In the genomic region with DNA sequence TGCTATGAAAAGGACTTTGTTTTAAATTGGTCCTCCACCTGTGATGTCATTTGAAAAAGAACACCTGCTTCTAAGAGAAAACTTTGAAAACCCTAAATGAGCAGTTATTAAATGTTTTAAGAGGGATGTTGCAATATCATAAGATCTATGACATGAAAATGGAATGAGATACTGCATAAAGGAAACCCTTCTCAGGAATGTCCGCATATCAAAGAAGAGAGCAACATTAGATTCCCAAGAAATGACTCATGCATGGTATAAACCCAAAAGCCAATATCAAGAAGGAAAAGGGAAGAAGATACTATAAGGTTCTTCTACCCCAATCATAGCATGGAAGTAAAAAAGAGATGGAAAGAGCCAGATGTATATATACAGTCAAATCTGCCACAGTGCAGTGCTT, we compare ENCODE assay signal across 17 cellular contexts.
DNase-seq lines count a peak whose midpoint lies in the region; ATAC-seq, FAIRE-seq and TF ChIP-seq lines count a peak whose summit lies in the region.
"Had no signal": no experiment of that assay in that cellular context is flagged by ENCODE, and none has a peak within 500 bp of the region (broad histone marks: within the 10 kb centered on the region; RNA-seq: fewer than 3 reads in every experiment).

No MANE protein-coding gene starts in this region.

- H2AFZ ChIP-seq in astrocyte (ENCODE audit: low read depth, low read length) (no peak overlapping the region), endothelial cell of umbilical vein (ENCODE audit: low read depth, low read length) (no peak overlapping the region)
- H2AFZ ChIP-seq: GM23248, PC-9 had no signal

- FAIRE-seq in astrocyte (lab: Jason Lieb, UNC) (no peak), endothelial cell of umbilical vein (lab: Jason Lieb, UNC) (peak; percentile 44)

- no peaks in the 10 kb centered on the region for H3K79me2 ChIP-seq in astrocyte (ENCODE audit: insufficient read depth, low read length)
- H3K79me2 ChIP-seq in endothelial cell of umbilical vein (ENCODE audit: control insufficient read depth, insufficient read depth, low read length), result no peaks in the 10 kb centered on the region

- H3K27me3 Mint-ChIP-seq in Calu3 (ENCODE audit: unreplicated experiment), result no peaks in the 10 kb centered on the region
- H3K27me3 Mint-ChIP-seq in astrocyte (ENCODE audit: low read depth, unreplicated experiment), result no peaks in the 10 kb centered on the region

- H3K9me3 ChIP-seq in astrocyte (ENCODE audit: insufficient read depth, low read depth, low read length) (no peaks in the 10 kb centered on the region), endothelial cell of umbilical vein (replicated peaks; ENCODE audit: control insufficient read depth, insufficient read depth, low read length) (no peaks in the 10 kb centered on the region)

- H3K9me3 Mint-ChIP-seq in Calu3 (ENCODE audit: low read depth, unreplicated experiment) (peaks cover 5% of the 10 kb centered on the region), astrocyte (ENCODE audit: unreplicated experiment) (no peaks in the 10 kb centered on the region)

- H3K4me3 ChIP-seq in astrocyte (ENCODE audit: insufficient read depth, low read depth, low read length) (no peak overlapping the region), endothelial cell of umbilical vein (replicated peaks in 1 of 3; ENCODE audit: insufficient read depth in 1 of 3, low read depth in 1 of 3, low read length in 3 of 3) (no peak overlapping the region)
- H3K4me3 ChIP-seq: GM23248, PC-9 had no signal

- H3K4me1 ChIP-seq in astrocyte (ENCODE audit: insufficient read depth, low read length), result peaks cover 11% of the 10 kb centered on the region
- peaks cover 40% of the 10 kb centered on the region for H3K4me1 ChIP-seq in endothelial cell of umbilical vein (ENCODE audit: control insufficient read depth, extremely low read depth, insufficient read depth, low read length)

- H3K4me1 Mint-ChIP-seq in Calu3 (ENCODE audit: low read depth, unreplicated experiment) (peaks cover 32% of the 10 kb centered on the region), astrocyte (ENCODE audit: low read depth, unreplicated experiment) (peaks cover 16% of the 10 kb centered on the region)

- no peaks in the 10 kb centered on the region for H3K9me1 ChIP-seq in endothelial cell of umbilical vein (replicated peaks; ENCODE audit: control insufficient read depth, extremely low read depth, insufficient read depth, low read length)

- H3K27ac Mint-ChIP-seq in Calu3 (ENCODE audit: unreplicated experiment) (peak overlapping the region; percentile 5), astrocyte (ENCODE audit: unreplicated experiment) (no peak overlapping the region)

- H3K36me3 ChIP-seq in astrocyte (ENCODE audit: insufficient read depth, low read length) (no peaks in the 10 kb centered on the region), endothelial cell of umbilical vein (ENCODE audit: control insufficient read depth in 2 of 2, extremely low read depth in 1 of 2, insufficient read depth in 2 of 2, low read length in 2 of 2) (no peaks in the 10 kb centered on the region)

- H3K27me3 ChIP-seq in astrocyte (ENCODE audit: insufficient read depth, low read length) (no peaks in the 10 kb centered on the region), endothelial cell of umbilical vein (ENCODE audit: control insufficient read depth in 2 of 2, insufficient read depth in 2 of 2, low read length in 2 of 2) (no peaks in the 10 kb centered on the region)

- TF ChIP-seq CTCF in Calu3 (IDR thresholded peaks at IDR 0.05; ENCODE audit: unreplicated experiment) (no peak), astrocyte (IDR thresholded peaks at IDR 0.05; ENCODE audit: insufficient read depth, low read depth, low read length) (no peak), endothelial cell of umbilical vein (IDR thresholded peaks at IDR 0.05; ENCODE audit: extremely low read depth in 1 of 2, insufficient read depth in 1 of 2, low read depth in 1 of 2, low read length in 2 of 2) (no peak)

- intact Hi-C loops in Calu3 (cut with micrococcal nuclease; ENCODE audit: unreplicated experiment), result no loop called here
- intact Hi-C loops in endothelial cell of umbilical vein (cut with micrococcal nuclease), result loop anchor here (10.0 kb wide), 2 partner anchors 631 to 679 kb away; partner anchors contain the start of gene LMCD1

- BruUV-seq in Calu3 (replicated peaks; lab: Mats Ljungman, UMichigan) (no TSS peak), endothelial cell of umbilical vein (replicated peaks; lab: Mats Ljungman, UMichigan) (no TSS peak)

- ATAC-seq in HG03432 (IDR thresholded peaks at IDR 0.05; ENCODE audit: unreplicated experiment) (no peak), GM21825 (IDR thresholded peaks at IDR 0.05; ENCODE audit: unreplicated experiment) (no peak)

- DNase-seq in Calu3, result no peak
- peak; percentile 65 for DNase-seq in astrocyte (ENCODE audit: low read depth)
- DNase-seq in endothelial cell of umbilical vein (ENCODE audit: low read depth, low spot score), result peak; percentile 44
- peak; percentile 26 for DNase-seq in kidney tubule cell (ENCODE audit: low spot score)
- DNase-seq in DMS 273 (lab: John Stamatoyannopoulos, UW; ENCODE audit: unreplicated experiment), result no peak
- DNase-seq in hepatic stellate cell (ENCODE audit: low spot score), result no peak
- DNase-seq: ACHN, DMS79 treated with DMSO at 0.1 percent for 48 hours, GM23248, NCI-H1436, NCI-H2029, NCI-H2171, NCI-H774, PC-9 had no signal

- H3K27ac ChIP-seq in astrocyte (ENCODE audit: low read depth, low read length) (no peak overlapping the region), endothelial cell of umbilical vein (ENCODE audit: insufficient read depth, low read depth, low read length) (peak overlapping the region; percentile 61)
- H3K27ac ChIP-seq: GM23248, KMS-11, PC-9 had no signal

- TF ChIP-seq POLR2A in endothelial cell of umbilical vein (IDR thresholded peaks at IDR 0.05; ENCODE audit: low read depth, low read length), result no peak

- no peak overlapping the region for H3K4me2 ChIP-seq in astrocyte (ENCODE audit: low read length)
- peak overlapping the region; percentile 52 for H3K4me2 ChIP-seq in endothelial cell of umbilical vein (ENCODE audit: insufficient read depth, low read length)
- H3K4me2 ChIP-seq: KMS-11, PC-9 had no signal

- POLR2A ChIA-PET in endothelial cell of umbilical vein (lab: Charles Lee), result no interaction called here

- dilution Hi-C loops in endothelial cell of umbilical vein (cut with MboI; ENCODE audit: extremely low pct_ligation_motif_present, low sequenced_read_pairs), result no loop called here

- H3K9ac ChIP-seq in astrocyte (ENCODE audit: low read length) (no peak overlapping the region), endothelial cell of umbilical vein (replicated peaks; ENCODE audit: extremely low read depth, insufficient read depth, low read length) (no peak overlapping the region)
- H3K9ac ChIP-seq: GM23248, KMS-11 had no signal

- H3K4me3 Mint-ChIP-seq in Calu3 (ENCODE audit: low read depth, unreplicated experiment) (no peak overlapping the region), astrocyte (ENCODE audit: unreplicated experiment) (no peak overlapping the region)

- H3K36me3 Mint-ChIP-seq in Calu3 (ENCODE audit: insufficient read depth, unreplicated experiment) (no peaks in the 10 kb centered on the region), astrocyte (ENCODE audit: low read depth, unreplicated experiment) (no peaks in the 10 kb centered on the region)

- CTCF ChIA-PET in Calu3 (lab: Charles Lee), result no interaction called here
- CTCF ChIA-PET in endothelial cell of umbilical vein (lab: Charles Lee), result no interaction called here

- no peaks in the 10 kb centered on the region for H4K20me1 ChIP-seq in astrocyte (ENCODE audit: insufficient read depth, low read length)
- no peaks in the 10 kb centered on the region for H4K20me1 ChIP-seq in endothelial cell of umbilical vein (replicated peaks; ENCODE audit: control insufficient read depth, extremely low read depth, insufficient read depth, low read length)

TF ChIP-seq in endothelial cell of umbilical vein, 7 proteins besides CTCF, POLR2A, EP300 and RAD21:
- TF ChIP-seq MYC (IDR thresholded peaks at IDR 0.05; ENCODE audit: low read depth, low read length) (no peak), JUN (IDR thresholded peaks at IDR 0.05; ENCODE audit: borderline replicate concordance, insufficient read depth, insufficient read length, low read depth) (peak; percentile 58), GATA2 (IDR thresholded peaks at IDR 0.05; ENCODE audit: insufficient read depth, insufficient read length, low read depth, low read length) (peak; percentile 34), POLR2AphosphoS5 (IDR thresholded peaks at IDR 0.05; ENCODE audit: insufficient read depth, low read depth, low read length) (no peak), EZH2 (IDR thresholded peaks at IDR 0.05; ENCODE audit: borderline replicate concordance, low read depth, low read length, severe bottlenecking) (no peak), FOS (IDR thresholded peaks at IDR 0.05; ENCODE audit: borderline replicate concordance, insufficient read depth, low read length) (peak; percentile 61)
- TF ChIP-seq, protein P1, sequence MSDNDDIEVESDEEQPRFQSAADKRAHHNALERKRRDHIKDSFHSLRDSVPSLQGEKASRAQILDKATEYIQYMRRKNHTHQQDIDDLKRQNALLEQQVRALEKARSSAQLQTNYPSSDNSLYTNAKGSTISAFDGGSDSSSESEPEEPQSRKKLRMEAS (IDR thresholded peaks at IDR 0.05; ENCODE audit: insufficient read depth, insufficient read length), result no peak
TF ChIP-seq in endothelial cell of umbilical vein: peak in this region for 3.

Comparison
In these comparisons a context has a peak if more than half of its experiments do, and no peak if none do; other contexts are left out.
1. DNase-seq: peak in astrocyte (single experiment), endothelial cell of umbilical vein (single experiment) and kidney tubule cell (single experiment); none in Calu3 (single experiment), DMS 273 (single experiment) and hepatic stellate cell (single experiment).